10 cellular contexts compared by ENCODE assay signal in genomic region chr19:55623130-55623868, GRCh38. TPM values are rescaled to one million over a fixed set of nuclear protein-coding genes. Genes with fewer than 3 reads are reported as not detected.
DNase-seq lines count a peak whose midpoint lies in the region; ATAC-seq, FAIRE-seq and TF ChIP-seq lines count a peak whose summit lies in the region.
"Had no signal": no experiment of that assay in that cellular context is flagged by ENCODE, and none has a peak within 500 bp of the region (broad histone marks: within the 10 kb centered on the region; RNA-seq: fewer than 3 reads in every experiment).

No MANE protein-coding gene starts in this region.

- H3K36me3 ChIP-seq in heart right ventricle (peaks cover 0 to 19% (median 7%) of the 10 kb centered on the region in 9 donors), astrocyte (ENCODE audit: insufficient read depth, low read length) (no peaks in the 10 kb centered on the region), mesodermal cell (ENCODE audit: control insufficient read depth, insufficient read depth, low read length) (peaks cover 13% of the 10 kb centered on the region)

- no peak overlapping the region for H2AFZ ChIP-seq in astrocyte (ENCODE audit: low read depth, low read length)

- peak overlapping the region; percentile 64 for H3K4me2 ChIP-seq in astrocyte (ENCODE audit: low read length)

- H3K9me3 ChIP-seq in heart right ventricle = no peaks in the 10 kb centered on the region
- H3K9me3 ChIP-seq in astrocyte (ENCODE audit: insufficient read depth, low read depth, low read length) = no peaks in the 10 kb centered on the region
- no peaks in the 10 kb centered on the region for H3K9me3 ChIP-seq in mesodermal cell (ENCODE audit: control insufficient read depth, low read length)

- 68 to 69% methylated on average over 12 of the region's 12 CpGs for WGBS in heart right ventricle, 2 donors
- 93 to 95% methylated on average over 9 to 11 of the region's 12 CpGs for WGBS in mesodermal cell (ENCODE audit: insufficient coverage in 2 of 2), 2 experiments

- H3K27ac ChIP-seq in heart right ventricle = peak overlapping the region; percentile 0 to 95 (median 91)
- no peak overlapping the region for H3K27ac ChIP-seq in astrocyte (ENCODE audit: low read depth, low read length)
- no peak overlapping the region for H3K27ac ChIP-seq in mesodermal cell (ENCODE audit: low read depth, low read length, severe bottlenecking)

- peak overlapping the region in 8 of 10 donors; percentile 2 to 63 (median 59) for H3K4me3 ChIP-seq in heart right ventricle
- H3K4me3 ChIP-seq in astrocyte (ENCODE audit: insufficient read depth, low read depth, low read length) = peak overlapping the region; percentile 11
- H3K4me3 ChIP-seq in mesodermal cell (ENCODE audit: extremely low read depth, insufficient read depth, low read length, poor library complexity, severe bottlenecking) = peak overlapping the region; percentile 56

- H3K4me3 Mint-ChIP-seq in astrocyte (ENCODE audit: unreplicated experiment) (peak overlapping the region; percentile 89), type B pancreatic cell (peak overlapping the region; percentile 89)

- H3K27me3 ChIP-seq in heart right ventricle (no peaks in the 10 kb centered on the region), astrocyte (ENCODE audit: insufficient read depth, low read length) (no peaks in the 10 kb centered on the region)

- no peak for DNase-seq in heart right ventricle
- no peak for DNase-seq in Right ventricle myocardium superior
- no peak for DNase-seq in astrocyte (ENCODE audit: low read depth)
- no peak for DNase-seq in type B pancreatic cell (ENCODE audit: extremely low spot score, unreplicated experiment)
- DNase-seq in 8988T = no peak
- DNase-seq: NCI-H2081 treated with DMSO at 0.1 percent for 48 hours had no signal

- no peak for ATAC-seq in heart right ventricle
- no peak for ATAC-seq in Right ventricle myocardium superior (ENCODE audit: poor library complexity)
- ATAC-seq in HG02610 (IDR thresholded peaks at IDR 0.05; ENCODE audit: unreplicated experiment) = no peak
- no peak for ATAC-seq in GM19351 (IDR thresholded peaks at IDR 0.05; ENCODE audit: unreplicated experiment)

- no peaks in the 10 kb centered on the region for H3K9me3 Mint-ChIP-seq in astrocyte (ENCODE audit: unreplicated experiment)
- no peaks in the 10 kb centered on the region for H3K9me3 Mint-ChIP-seq in type B pancreatic cell

- no peak overlapping the region for H3K9ac ChIP-seq in astrocyte (ENCODE audit: low read length)

- H3K27ac Mint-ChIP-seq in astrocyte (ENCODE audit: unreplicated experiment) = peak overlapping the region; percentile 89
- H3K27ac Mint-ChIP-seq in type B pancreatic cell = peak overlapping the region; percentile 96

- peaks cover 8% of the 10 kb centered on the region for H3K79me2 ChIP-seq in astrocyte (ENCODE audit: insufficient read depth, low read length)

- H3K4me1 ChIP-seq in heart right ventricle = peaks cover 5 to 52% (median 15%) of the 10 kb centered on the region in 9 donors
- no peaks in the 10 kb centered on the region for H3K4me1 ChIP-seq in astrocyte (ENCODE audit: insufficient read depth, low read length)
- H3K4me1 ChIP-seq in mesodermal cell (ENCODE audit: control insufficient read depth, insufficient read depth, low read length, poor library complexity, severe bottlenecking) = no peaks in the 10 kb centered on the region

- H3K27me3 Mint-ChIP-seq in astrocyte (ENCODE audit: low read depth, unreplicated experiment) (no peaks in the 10 kb centered on the region), type B pancreatic cell (no peaks in the 10 kb centered on the region)

- intact Hi-C loops in heart right ventricle (cut with DNase I) = no loop called here
- intact Hi-C loops in Right ventricle myocardium superior (cut with DNase I) = loop anchor here (5.0 kb wide), 1 partner anchor 106 kb away; no protein-coding TSS in a partner anchor

- H4K20me1 ChIP-seq in astrocyte (ENCODE audit: insufficient read depth, low read length) = peaks cover 13% of the 10 kb centered on the region

- TF ChIP-seq CTCF in heart right ventricle (IDR thresholded peaks at IDR 0.05) = no peak
- TF ChIP-seq CTCF in astrocyte (IDR thresholded peaks at IDR 0.05; ENCODE audit: insufficient read depth, low read depth, low read length) = no peak
- TF ChIP-seq CTCF in type B pancreatic cell (conservative IDR thresholded peaks at IDR 0.05) = no peak

- peaks cover 6% of the 10 kb centered on the region for H3K4me1 Mint-ChIP-seq in astrocyte (ENCODE audit: low read depth, unreplicated experiment)
- H3K4me1 Mint-ChIP-seq in type B pancreatic cell (ENCODE audit: unreplicated experiment) = peaks cover 14% of the 10 kb centered on the region

- no peak for FAIRE-seq in astrocyte (lab: Jason Lieb, UNC)
- FAIRE-seq: urothelium cell line had no signal

- H3K36me3 Mint-ChIP-seq in astrocyte (ENCODE audit: low read depth, unreplicated experiment) (peaks cover 2% of the 10 kb centered on the region), type B pancreatic cell (peaks cover 4% of the 10 kb centered on the region)

RNA-seq across cellular contexts. Expression of gene ZNF784, which starts 1.1 kb away (rescaled TPM):
- total RNA-seq in heart right ventricle (10 to 100 TPM in 8 of 10 donors, 1 to 10 TPM in 2; 8.9 to 16.4 (median 12.2) TPM), Right ventricle myocardium superior (11.7 TPM), astrocyte (5.0 and 5.3 TPM in 2 replicates), type B pancreatic cell (ENCODE audit: low replicate concordance) (9.4 and 9.6 TPM in 2 replicates)
- polyA plus RNA-seq in heart right ventricle = 1 to 10 TPM; 6.4 to 9.9 TPM
- polyA plus RNA-seq in mesodermal cell (2013, experiment 1 of 2) = 7.0 TPM
- polyA plus RNA-seq in mesodermal cell (2013, experiment 2 of 2) = 5.4 TPM

RNA-seq across cellular contexts. Expression of gene ZNF580, which starts 17.5 kb away (rescaled TPM):
- total RNA-seq in heart right ventricle (10 to 100 TPM; 16.6 to 24.9 (median 21.1) TPM), Right ventricle myocardium superior (11.9 TPM), astrocyte (35.8 and 36.6 TPM in 2 replicates), type B pancreatic cell (ENCODE audit: low replicate concordance) (28.5 and 37.4 TPM in 2 replicates)
- 10 to 100 TPM; 16.5 to 29.9 TPM for polyA plus RNA-seq in heart right ventricle
- polyA plus RNA-seq in mesodermal cell (2013, experiment 1 of 2) = 37.5 TPM
- 29.0 TPM for polyA plus RNA-seq in mesodermal cell (2013, experiment 2 of 2)

RNA-seq across cellular contexts. Expression of gene ZNF865, which starts 17.9 kb away (rescaled TPM):
- 10 to 100 TPM; 11.8 to 20.0 (median 13.5) TPM for total RNA-seq in heart right ventricle
- polyA plus RNA-seq in heart right ventricle = 10 to 100 TPM; 13.9 to 26.5 TPM
- 17.4 TPM for total RNA-seq in Right ventricle myocardium superior
- total RNA-seq in astrocyte = 15.0 and 15.3 TPM in 2 replicates
- polyA plus RNA-seq in mesodermal cell (2013, experiment 1 of 2) = 10.3 TPM
- 8.9 TPM for polyA plus RNA-seq in mesodermal cell (2013, experiment 2 of 2)
- total RNA-seq in type B pancreatic cell (ENCODE audit: low replicate concordance) = 14.6 and 16.2 TPM in 2 replicates

RNA-seq across cellular contexts. Expression of gene ZNF581, which starts 20.1 kb away (rescaled TPM):
- total RNA-seq in heart right ventricle = 10 to 100 TPM in 1 of 10 donors, 1 to 10 TPM in 9; 4.0 to 15.6 (median 6.5) TPM
- polyA plus RNA-seq in heart right ventricle = 10 to 100 TPM in 1 of 2 donors, 1 to 10 TPM in 1; 5.6 to 10.8 TPM
- 7.1 TPM for total RNA-seq in Right ventricle myocardium superior
- total RNA-seq in astrocyte = 28.4 and 30.0 TPM in 2 replicates
- polyA plus RNA-seq in mesodermal cell (2013, experiment 1 of 2) = 55.6 TPM
- polyA plus RNA-seq in mesodermal cell (2013, experiment 2 of 2) = 47.0 TPM
- total RNA-seq in type B pancreatic cell (ENCODE audit: low replicate concordance) = 41.3 and 43.1 TPM in 2 replicates

RNA-seq across cellular contexts. Expression of gene ZNF524, which starts 23.2 kb away (rescaled TPM):
- 10 to 100 TPM in 8 of 10 donors, 1 to 10 TPM in 2; 7.9 to 22.0 (median 12.9) TPM for total RNA-seq in heart right ventricle
- 10 to 100 TPM; 34.9 to 39.4 TPM for polyA plus RNA-seq in heart right ventricle
- total RNA-seq in Right ventricle myocardium superior = 17.5 TPM
- total RNA-seq in astrocyte = 6.0 and 6.3 TPM in 2 replicates
- 7.8 TPM for polyA plus RNA-seq in mesodermal cell (2013, experiment 1 of 2)
- polyA plus RNA-seq in mesodermal cell (2013, experiment 2 of 2) = 5.7 TPM
- total RNA-seq in type B pancreatic cell (ENCODE audit: low replicate concordance) = 13.6 and 23.9 TPM in 2 replicates

Comparison
In these comparisons a context has a peak if more than half of its experiments do, and no peak if none do; other contexts are left out.
1. H3K27ac ChIP-seq: peak in heart right ventricle (10 of 10); none in astrocyte (single experiment) and mesodermal cell (single experiment).
2. Peak in every context shown above with its lines, with median percentiles within 50 percentile points of each other: H3K4me3 ChIP-seq.